In genomic region chr10:74827694-74828093, GRCh38 we compare ENCODE assay signal across 8 cellular contexts.
DNase-seq lines count a peak whose midpoint lies in the region; TF ChIP-seq lines count a peak whose summit lies in the region.

No MANE protein-coding gene starts in this region.

- no peak for DNase-seq in GM12864 (ENCODE audit: low read depth)
- DNase-seq in RWPE1 (ENCODE audit: low spot score): no peak
- DNase-seq in fibroblast of pulmonary artery (ENCODE audit: low read depth): no peak
- DNase-seq in skeletal muscle cell (ENCODE audit: low read depth): no peak
- no peak for DNase-seq in OCI-M2 (lab: John Stamatoyannopoulos, UW; ENCODE audit: unreplicated experiment)
- no peak for DNase-seq in activated gamma-delta T cell (lab: John Stamatoyannopoulos, UW)
- no peak for DNase-seq in KG1 (lab: John Stamatoyannopoulos, UW)
- DNase-seq in superior temporal gyrus (ENCODE audit: extremely low spot score): no peak

- H3K27ac ChIP-seq in RWPE1: peak overlapping the region; percentile 95

- TF ChIP-seq CTCF in GM12864 (IDR thresholded peaks at IDR 0.05; ENCODE audit: low read depth, low read length, missing control alignments): no peak
- no peak for TF ChIP-seq CTCF in RWPE1 (conservative IDR thresholded peaks at IDR 0.05; ENCODE audit: low read depth)
- TF ChIP-seq CTCF in fibroblast of pulmonary artery (IDR thresholded peaks at IDR 0.05; ENCODE audit: low read length, missing control alignments): no peak

- H3K4me3 ChIP-seq in GM12864 (ENCODE audit: low read depth, low read length): peak overlapping the region; percentile 80; the same call in 1 of the 2 replicates
- peak overlapping the region; percentile 67 for H3K4me3 ChIP-seq in fibroblast of pulmonary artery (replicated peaks; ENCODE audit: low read depth, low read length)
- H3K4me3 ChIP-seq in skeletal muscle cell (ENCODE audit: low read depth, low read length): peak overlapping the region; percentile 64

- CTCF ChIA-PET in RWPE1 (lab: Yijun Ruan, JAX): no interaction called here

- POLR2A ChIA-PET in RWPE1 (lab: Yijun Ruan, JAX; ENCODE audit: low non-redundant PET): no interaction called here
